18 cellular contexts compared by ENCODE assay signal in the genomic region with DNA sequence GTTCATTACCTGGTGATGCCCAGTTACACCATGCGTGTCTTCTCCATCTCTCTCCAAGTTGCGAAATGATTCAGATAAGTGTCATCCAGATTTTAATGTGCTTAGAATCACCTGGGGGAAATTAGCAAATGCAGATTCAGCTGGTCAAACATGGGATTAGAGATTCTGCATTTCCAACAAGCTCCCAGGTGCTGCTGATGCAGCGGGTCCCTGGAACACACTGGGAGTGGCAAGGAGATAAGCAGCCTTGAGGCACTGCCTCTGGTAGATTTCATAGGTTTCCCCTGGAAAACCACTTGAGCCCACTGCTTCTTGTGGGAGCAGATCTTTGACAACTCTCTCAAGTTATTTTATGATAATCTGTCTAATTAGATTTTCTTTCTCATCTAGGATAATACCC.
"Had no signal": no experiment of that assay in that cellular context is flagged by ENCODE, and none has a peak within 500 bp of the region (broad histone marks: within the 10 kb centered on the region; RNA-seq: fewer than 3 reads in every experiment).

No MANE protein-coding gene starts in this region.

- H3K9me3 Mint-ChIP-seq: effector memory CD8-positive, alpha-beta T cell; natural killer cell had no signal

- H3K27me3 ChIP-seq: hepatocyte, neural progenitor cell, ovary, right atrium auricular region had no signal

- H3K4me2 ChIP-seq: hepatocyte had no signal

- H3K27ac Mint-ChIP-seq: dendritic cell treated with granulocyte-macrophage colony-stimulating factor and Interleukin-4, amounts not matched to agents 40 ng/mL and 50 ng/mL, for 4 days; effector memory CD8-positive, alpha-beta T cell; natural killer cell had no signal

- H2AFZ ChIP-seq: hepatocyte, neural progenitor cell had no signal

- H3K9me3 ChIP-seq: mucosa of descending colon, ovary, right atrium auricular region had no signal

- H3K4me3 Mint-ChIP-seq: dendritic cell treated with granulocyte-macrophage colony-stimulating factor and Interleukin-4, amounts not matched to agents 40 ng/mL and 50 ng/mL, for 4 days; effector memory CD8-positive, alpha-beta T cell; natural killer cell; neural progenitor cell had no signal

- H3K27ac ChIP-seq: hepatocyte, ovary, right atrium auricular region had no signal

- H3K9ac ChIP-seq: neural progenitor cell had no signal

- H3K79me2 ChIP-seq: hepatocyte had no signal

- H3K4me3 ChIP-seq: hepatocyte, mucosa of descending colon, neural progenitor cell, ovary, right atrium auricular region had no signal

- H3K36me3 Mint-ChIP-seq: natural killer cell had no signal

- H3K4me1 ChIP-seq: right atrium auricular region had no signal

- FAIRE-seq: urothelium cell line had no signal

- H3K36me3 ChIP-seq: ovary, right atrium auricular region had no signal

- ATAC-seq: effector memory CD8-positive, alpha-beta T cell; left lobe of liver; mucosa of descending colon; natural killer cell had no signal

- DNase-seq: effector memory CD8-positive, alpha-beta T cell; erythroblast; foreskin melanocyte; islet precursor cell; mammary epithelial cell; mucosa of descending colon; natural killer cell; ovary; small intestine; stimulated activated CD4-positive, alpha-beta T cell treated with anti-CD3 and anti-CD28 coated beads, Interleukin-12 subunit alpha, Interleukin-12 subunit beta, amount 100 ng/mL, for 4 hours; stimulated activated naive CD4-positive, alpha-beta T cell treated with Interleukin-2 at 50 U/mL for 16 hours; trophoblast cell had no signal
